17 cellular contexts compared by ENCODE assay signal in genomic region chr10:83952273-83952672, GRCh38.
"Had no signal": no experiment of that assay in that cellular context is flagged by ENCODE, and none has a peak within 500 bp of the region (broad histone marks: within the 10 kb centered on the region; RNA-seq: fewer than 3 reads in every experiment).

No MANE protein-coding gene starts in this region.

- H3K27me3 Mint-ChIP-seq: dendritic cell treated with granulocyte-macrophage colony-stimulating factor and Interleukin-4, amounts not matched to agents 40 ng/mL and 50 ng/mL, for 4 days had no signal

- H3K36me3 Mint-ChIP-seq: naive thymus-derived CD8-positive, alpha-beta T cell had no signal

- H3K9me3 Mint-ChIP-seq: dendritic cell treated with granulocyte-macrophage colony-stimulating factor and Interleukin-4, amounts not matched to agents 40 ng/mL and 50 ng/mL, for 4 days; effector memory CD8-positive, alpha-beta T cell had no signal

- H3K4me1 Mint-ChIP-seq: naive thymus-derived CD8-positive, alpha-beta T cell had no signal

- H3K27ac Mint-ChIP-seq: dendritic cell treated with granulocyte-macrophage colony-stimulating factor and Interleukin-4, amounts not matched to agents 40 ng/mL and 50 ng/mL, for 4 days; effector memory CD8-positive, alpha-beta T cell had no signal

- ATAC-seq: effector memory CD8-positive, alpha-beta T cell; left lobe of liver; naive thymus-derived CD8-positive, alpha-beta T cell; psoas muscle had no signal

- H3K4me3 Mint-ChIP-seq: dendritic cell treated with granulocyte-macrophage colony-stimulating factor and Interleukin-4, amounts not matched to agents 40 ng/mL and 50 ng/mL, for 4 days; effector memory CD8-positive, alpha-beta T cell; naive thymus-derived CD8-positive, alpha-beta T cell had no signal

- DNase-seq: effector memory CD8-positive, alpha-beta T cell; esophagus squamous epithelium; foreskin fibroblast; hippocampal formation; kidney glomerular epithelial cell; mammary epithelial cell; naive thymus-derived CD8-positive, alpha-beta T cell; psoas muscle; retina; sigmoid colon; stimulated activated CD4-positive, alpha-beta T cell treated with anti-CD3 and anti-CD28 coated beads, Interleukin-12 subunit alpha, Interleukin-12 subunit beta, amount 100 ng/mL, for 4 hours; stimulated activated naive CD4-positive, alpha-beta T cell; stomach; substantia nigra; trophoblast cell had no signal
